ENCODE assay signal across 15 cellular contexts in the genomic region with DNA sequence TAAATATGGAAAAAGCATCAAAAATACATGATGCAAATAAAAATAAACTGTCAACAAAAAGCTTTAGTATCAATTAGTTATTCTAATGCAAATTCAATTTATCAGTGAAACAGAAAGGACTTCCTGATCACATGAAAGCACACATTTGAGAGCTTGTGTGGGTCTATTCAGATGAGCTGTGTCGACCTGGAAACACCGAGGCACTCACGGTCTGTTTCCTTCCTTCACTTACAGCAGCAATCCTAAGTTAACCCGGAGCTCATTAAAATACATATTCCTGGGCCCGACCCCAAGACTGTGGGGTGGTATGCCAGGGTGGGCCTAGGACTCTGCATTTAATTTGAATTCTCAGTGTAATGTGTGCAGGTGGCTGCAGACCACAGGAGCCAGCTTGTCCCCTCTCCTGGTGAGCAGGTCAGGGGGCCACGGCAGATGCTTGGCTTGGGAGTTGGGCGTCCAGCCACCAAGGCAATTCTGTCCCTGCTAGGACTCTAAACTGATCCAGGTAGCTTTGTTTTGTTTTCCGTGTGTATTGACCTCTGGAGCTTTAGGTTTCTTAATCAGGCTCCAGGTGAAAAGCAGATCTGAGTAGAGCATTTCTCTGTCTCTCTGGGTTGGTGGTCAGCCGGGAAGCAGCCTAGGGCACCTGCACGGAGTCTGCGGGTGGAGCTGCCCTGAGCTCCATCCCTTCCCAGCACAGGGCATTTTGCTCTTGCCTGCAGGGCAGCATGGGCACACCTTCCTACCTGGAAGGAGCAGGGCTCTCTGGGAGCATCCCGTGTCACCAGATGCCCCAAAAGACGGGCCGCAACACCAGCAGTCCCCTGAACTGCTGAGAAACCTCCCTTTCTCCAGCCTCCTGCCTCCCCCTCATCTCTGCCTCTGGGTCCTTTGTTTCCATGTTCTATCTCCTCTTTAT. TPM values are rescaled to one million over a fixed set of nuclear protein-coding genes. Genes with fewer than 3 reads are reported as not detected.
DNase-seq lines count a peak whose midpoint lies in the region; ATAC-seq and FAIRE-seq lines count a peak whose summit lies in the region.
"Had no signal": no experiment of that assay in that cellular context is flagged by ENCODE, and none has a peak within 500 bp of the region (broad histone marks: within the 10 kb centered on the region; RNA-seq: fewer than 3 reads in every experiment).

No MANE protein-coding gene starts in this region.

- no peak for FAIRE-seq in GM19239 (lab: Jason Lieb, UNC)

- no peaks in the 10 kb centered on the region for H3K9me3 Mint-ChIP-seq in T-cell
- no peaks in the 10 kb centered on the region for H3K9me3 Mint-ChIP-seq in stimulated activated naive CD8-positive, alpha-beta T cell treated with anti-CD3 and anti-CD28 coated beads, Interleukin-15, amount 100 ng/mL, for 72 hours
- H3K9me3 Mint-ChIP-seq: HFFc6 had no signal

- peaks cover 96 to 100% (median 99%) of the 10 kb centered on the region in 3 donors for H3K4me1 Mint-ChIP-seq in T-cell
- peaks cover 100% of the 10 kb centered on the region for H3K4me1 Mint-ChIP-seq in stimulated activated naive CD8-positive, alpha-beta T cell treated with anti-CD3 and anti-CD28 coated beads, Interleukin-15, amount 100 ng/mL, for 72 hours

- CTCF ChIA-PET in T-cell (lab: Charles Lee) = interaction anchor here (0.6 to 3.1 kb wide), 13 partner anchors 9 to 1997 kb away, joined by 3 to 9 read pairs (median 4); no protein-coding TSS in a partner anchor

- peak overlapping the region; percentile 30 for H3K4me3 ChIP-seq in effector memory CD4-positive, alpha-beta T cell (ENCODE audit: insufficient read depth, low read depth, low read length, poor library complexity, severe bottlenecking)
- H3K4me3 ChIP-seq: left lung, thoracic aorta had no signal

- H3K27ac ChIP-seq in effector memory CD4-positive, alpha-beta T cell (ENCODE audit: insufficient read depth, low read length, poor library complexity, severe bottlenecking) = peak overlapping the region; percentile 67
- H3K27ac ChIP-seq: thoracic aorta had no signal

- H3K36me3 Mint-ChIP-seq in T-cell = peaks cover 30% of the 10 kb centered on the region

- H3K9me3 ChIP-seq in effector memory CD4-positive, alpha-beta T cell (ENCODE audit: control insufficient read depth, low read length) = no peaks in the 10 kb centered on the region
- H3K9me3 ChIP-seq: left lung, thoracic aorta had no signal

- no peaks in the 10 kb centered on the region for H3K36me3 ChIP-seq in effector memory CD4-positive, alpha-beta T cell (ENCODE audit: control insufficient read depth, insufficient read depth, low read length)
- H3K36me3 ChIP-seq: thoracic aorta had no signal

- no peaks in the 10 kb centered on the region for H3K27me3 Mint-ChIP-seq in T-cell
- H3K27me3 Mint-ChIP-seq in stimulated activated naive CD8-positive, alpha-beta T cell treated with anti-CD3 and anti-CD28 coated beads, Interleukin-15, amount 100 ng/mL, for 72 hours = no peaks in the 10 kb centered on the region

- peaks cover 64% of the 10 kb centered on the region for H3K4me1 ChIP-seq in effector memory CD4-positive, alpha-beta T cell (ENCODE audit: control insufficient read depth, insufficient read depth, low read length, poor library complexity, severe bottlenecking)

- no peak for ATAC-seq in T-cell (replicated peaks in 1 of 4)
- ATAC-seq in stimulated activated naive CD8-positive, alpha-beta T cell treated with anti-CD3 and anti-CD28 coated beads, Interleukin-15, amount 100 ng/mL, for 72 hours = no peak
- ATAC-seq: left lung had no signal

- peak; percentile 28 for DNase-seq in activated naive CD4-positive, alpha-beta T cell treated with Interleukin-2 at 50 U/mL for 16 hours
- DNase-seq in activated naive CD4-positive, alpha-beta T cell treated with anti-CD3 and anti-CD28 coated beads, Interleukin-2, amount 50 U/mL, for 16 hours = no peak
- DNase-seq in T-cell = peak in 1 of 34 experiments; percentile 24
- DNase-seq in effector memory CD4-positive, alpha-beta T cell = no peak
- DNase-seq in stimulated activated naive CD8-positive, alpha-beta T cell treated with anti-CD3 and anti-CD28 coated beads, Interleukin-15, amount 100 ng/mL, for 72 hours = no peak
- DNase-seq in GM19239 (ENCODE audit: insufficient read length, low spot score) = no peak
- no peak for DNase-seq in GM19238 (ENCODE audit: insufficient read length, low spot score)
- no peak for DNase-seq in NCI-H2029 treated with DMSO at 0.1 percent for 48 hours (lab: John Stamatoyannopoulos, UW)
- DNase-seq: amygdala, glutamatergic neuron, HFFc6, NCI-H345, Right ventricle myocardium superior had no signal

- H3K4me3 Mint-ChIP-seq in T-cell = peak overlapping the region; percentile 60 to 71 (median 70)
- H3K4me3 Mint-ChIP-seq in stimulated activated naive CD8-positive, alpha-beta T cell treated with anti-CD3 and anti-CD28 coated beads, Interleukin-15, amount 100 ng/mL, for 72 hours = peak overlapping the region; percentile 74 to 84
- H3K4me3 Mint-ChIP-seq: HFFc6 had no signal

- H3K27ac Mint-ChIP-seq in T-cell = peak overlapping the region; percentile 76 to 88
- H3K27ac Mint-ChIP-seq in stimulated activated naive CD8-positive, alpha-beta T cell treated with anti-CD3 and anti-CD28 coated beads, Interleukin-15, amount 100 ng/mL, for 72 hours = peak overlapping the region; percentile 83 to 87
- H3K27ac Mint-ChIP-seq: HFFc6 had no signal

- no peaks in the 10 kb centered on the region for H3K27me3 ChIP-seq in effector memory CD4-positive, alpha-beta T cell (replicated peaks; ENCODE audit: control insufficient read depth, insufficient read depth, low read length, poor library complexity, severe bottlenecking)
- H3K27me3 ChIP-seq: left lung had no signal

- POLR2A ChIA-PET in T-cell (lab: Charles Lee) = interaction anchor here (0.7 to 3.3 kb wide), 7 partner anchors 9 to 18 kb away, joined by 3 to 29 read pairs (median 5); a partner anchor contains a TSS

RNA-seq across cellular contexts. Expression of a gene that starts 9.0 kb away (rescaled TPM):
- total RNA-seq in T-cell = 100 to 1,000 TPM; 114 to 185 (median 152) TPM
